ENCODE assay signal across 16 cellular contexts in the genomic region with DNA sequence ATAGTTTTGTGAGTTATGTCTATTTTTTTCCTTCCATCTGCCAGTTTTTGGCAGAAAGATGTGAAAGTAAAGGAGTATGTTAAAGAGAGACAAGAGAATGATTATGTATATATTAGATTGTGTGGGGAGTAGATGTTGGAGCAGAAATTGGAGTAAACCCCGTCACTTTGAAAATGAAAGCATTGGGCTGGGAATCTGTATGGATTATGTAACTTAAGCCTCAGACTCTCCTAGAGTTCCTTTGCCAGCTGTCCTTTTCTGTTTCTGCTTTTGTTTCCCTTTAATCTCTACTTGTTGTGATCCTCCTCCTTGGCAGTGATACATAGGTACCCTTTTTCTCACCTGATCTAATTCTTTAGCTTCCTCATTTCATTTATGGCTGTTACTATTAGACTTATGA.
"Had no signal": no experiment of that assay in that cellular context is flagged by ENCODE, and none has a peak within 500 bp of the region (broad histone marks: within the 10 kb centered on the region; RNA-seq: fewer than 3 reads in every experiment).

No MANE protein-coding gene starts in this region.

- H3K27me3 Mint-ChIP-seq: activated T-helper 17 cell treated with anti-CD3 and anti-CD28 coated beads, Interleukin-2, amount 50 U/mL, for 72 hours; dendritic cell treated with granulocyte-macrophage colony-stimulating factor and Interleukin-4, amounts not matched to agents 40 ng/mL and 50 ng/mL, for 4 days; effector memory CD8-positive, alpha-beta T cell; naive thymus-derived CD8-positive, alpha-beta T cell; stimulated activated naive B cell treated with anti-CD40 and anti-IgM and Interleukin-4, amounts not matched to agents 10 μg/mL and 1 μg/mL and 100 μg/mL, for 72 hours had no signal

- H3K4me3 Mint-ChIP-seq: activated T-helper 17 cell treated with anti-CD3 and anti-CD28 coated beads, Interleukin-2, amount 50 U/mL, for 72 hours; dendritic cell treated with granulocyte-macrophage colony-stimulating factor and Interleukin-4, amounts not matched to agents 40 ng/mL and 50 ng/mL, for 4 days; effector memory CD8-positive, alpha-beta T cell; naive thymus-derived CD8-positive, alpha-beta T cell; stimulated activated naive B cell treated with anti-CD40 and anti-IgM and Interleukin-4, amounts not matched to agents 10 μg/mL and 1 μg/mL and 100 μg/mL, for 72 hours had no signal

- H3K27ac Mint-ChIP-seq: activated T-helper 17 cell treated with anti-CD3 and anti-CD28 coated beads, Interleukin-2, amount 50 U/mL, for 72 hours; dendritic cell treated with granulocyte-macrophage colony-stimulating factor and Interleukin-4, amounts not matched to agents 40 ng/mL and 50 ng/mL, for 4 days had no signal

- FAIRE-seq: frontal cortex had no signal

- DNase-seq: activated CD4-positive, alpha-beta T cell treated with anti-CD3 and anti-CD28 coated beads, Interleukin-2, amount 50 U/mL, for 48 hours; activated naive CD4-positive, alpha-beta T cell treated with Interleukin-2 at 50 U/mL for 16 hours; aorta; cerebellar nuclear complex; effector memory CD8-positive, alpha-beta T cell; heart right ventricle; islet precursor cell; left lung; mammary epithelial cell; naive thymus-derived CD8-positive, alpha-beta T cell; retina; stimulated activated CD4-positive, alpha-beta T cell treated with anti-CD3 and anti-CD28 coated beads, Interleukin-2, amount 100 ng/mL, for 48 hours; stimulated activated naive B cell treated with anti-CD40 and anti-IgM and Interleukin-4, amounts not matched to agents 10 μg/mL and 1 μg/mL and 100 μg/mL, for 72 hours had no signal

- H3K4me1 Mint-ChIP-seq: activated T-helper 17 cell treated with anti-CD3 and anti-CD28 coated beads, Interleukin-2, amount 50 U/mL, for 72 hours; stimulated activated naive B cell treated with anti-CD40 and anti-IgM and Interleukin-4, amounts not matched to agents 10 μg/mL and 1 μg/mL and 100 μg/mL, for 72 hours had no signal
